In genomic region chr7:110407706-110408105, GRCh38 we compare ENCODE assay signal across 20 cellular contexts.
DNase-seq lines count a peak whose midpoint lies in the region; ATAC-seq and TF ChIP-seq lines count a peak whose summit lies in the region.
"Had no signal": no experiment of that assay in that cellular context is flagged by ENCODE, and none has a peak within 500 bp of the region (broad histone marks: within the 10 kb centered on the region; RNA-seq: fewer than 3 reads in every experiment).

No MANE protein-coding gene starts in this region.

- no peak for ATAC-seq in PC-3
- no peak for ATAC-seq in GM19351 (IDR thresholded peaks at IDR 0.05; ENCODE audit: unreplicated experiment)
- ATAC-seq: GM12878 had no signal

- no peaks in the 10 kb centered on the region for H3F3A ChIP-seq in PC-3 (ENCODE audit: low read length, unreplicated experiment)

- no peak overlapping the region for H2AFZ ChIP-seq in PC-3 (ENCODE audit: low read length)

- TF ChIP-seq EP300 in stomach (IDR thresholded peaks at IDR 0.05) = no peak

- no peak overlapping the region for H3K4me2 ChIP-seq in PC-3 (ENCODE audit: low read length)
- H3K4me2 ChIP-seq: KMS-11 had no signal

- H3K4me3 ChIP-seq in breast epithelium = no peak overlapping the region
- no peak overlapping the region for H3K4me3 ChIP-seq in PC-3 (ENCODE audit: low read length)
- no peak overlapping the region for H3K4me3 ChIP-seq in choroid plexus epithelial cell (ENCODE audit: low read depth, low read length)
- H3K4me3 ChIP-seq in stomach = no peak overlapping the region
- H3K4me3 ChIP-seq: GM12878 had no signal

- H3K36me3 ChIP-seq in breast epithelium (no peaks in the 10 kb centered on the region), PC-3 (ENCODE audit: low read depth, low read length) (no peaks in the 10 kb centered on the region), stomach (no peaks in the 10 kb centered on the region)

- DNase-seq in MCF 10A (ENCODE audit: unreplicated experiment) (peak; percentile 26), breast epithelium (ENCODE audit: low spot score in 2 of 2) (no peak), PC-3 (peak; percentile 20), choroid plexus epithelial cell (ENCODE audit: low read depth) (peak; percentile 27), OCI-M1 (lab: John Stamatoyannopoulos, UW) (no peak), stomach (no peak)
- DNase-seq: Calu3, GDM1, HCEC 1CT, NCI-H1105, NCI-H1436 treated with DMSO at 0.1 percent for 48 hours, NCI-H187 treated with DMSO at 0.1 percent for 48 hours, NCI-H524 treated with DMSO at 0.1 percent for 48 hours, NCI-H774, RPMI8226, SHP77 had no signal

- H3K27ac Mint-ChIP-seq in MCF 10A (ENCODE audit: low read depth, unreplicated experiment) = no peak overlapping the region
- H3K27ac Mint-ChIP-seq: IgD-negative memory B cell had no signal

- peaks cover 9% of the 10 kb centered on the region for H3K4me1 Mint-ChIP-seq in MCF 10A (ENCODE audit: insufficient read depth, unreplicated experiment)
- H3K4me1 Mint-ChIP-seq: IgD-negative memory B cell had no signal

- WGBS in stomach, 5 donors = 0 to 65% (median 41%) methylated on average over 1 of the region's 1 CpG

- POLR2A ChIA-PET in MCF 10A (lab: Yijun Ruan, JAX) = no interaction called here
- POLR2A ChIA-PET in PC-3 (lab: Charles Lee; ENCODE audit: unreplicated experiment) = no interaction called here

- intact Hi-C loops in MCF 10A (cut with micrococcal nuclease) (no loop called here), breast epithelium (cut with DNase I; ENCODE audit: low total_unique reads) (no loop called here), PC-3 (cut with micrococcal nuclease) (no loop called here), stomach (cut with DNase I; ENCODE audit: low total_unique reads) (no loop called here)

- no peaks in the 10 kb centered on the region for H3K27me3 Mint-ChIP-seq in MCF 10A (ENCODE audit: insufficient read depth, unreplicated experiment)
- H3K27me3 Mint-ChIP-seq: IgD-negative memory B cell had no signal

- TF ChIP-seq POLR2A in breast epithelium (IDR thresholded peaks at IDR 0.05) (no peak), stomach (IDR thresholded peaks at IDR 0.05) (no peak)

- H3K27ac ChIP-seq in breast epithelium (no peak overlapping the region), PC-3 (ENCODE audit: low read length) (no peak overlapping the region), stomach (no peak overlapping the region)
- H3K27ac ChIP-seq: KMS-11 had no signal

- H3K4me1 ChIP-seq in breast epithelium (no peaks in the 10 kb centered on the region), PC-3 (ENCODE audit: insufficient read depth, low read length) (peaks cover 3% of the 10 kb centered on the region; the same call in 1 of the 2 replicates), stomach (no peaks in the 10 kb centered on the region)

- no peaks in the 10 kb centered on the region for H3K9me3 Mint-ChIP-seq in MCF 10A (ENCODE audit: unreplicated experiment)

- CTCF ChIA-PET in MCF 10A (lab: Yijun Ruan, JAX) (no interaction called here), PC-3 (lab: Charles Lee) (no interaction called here)

- H4K20me1 ChIP-seq in PC-3 (ENCODE audit: low read length) = no peaks in the 10 kb centered on the region

- H3K4me3 Mint-ChIP-seq in MCF 10A (ENCODE audit: unreplicated experiment) = no peak overlapping the region
- H3K4me3 Mint-ChIP-seq: IgD-negative memory B cell had no signal

- H3K9ac ChIP-seq in PC-3 (ENCODE audit: low read length) = no peak overlapping the region
- H3K9ac ChIP-seq: KMS-11 had no signal

- peaks cover 0 to 3% of the 10 kb centered on the region in 2 donors for H3K9me3 ChIP-seq in breast epithelium
- no peaks in the 10 kb centered on the region for H3K9me3 ChIP-seq in PC-3 (ENCODE audit: low read length)
- peaks cover 0 to 7% (median 0%) of the 10 kb centered on the region in 4 donors for H3K9me3 ChIP-seq in stomach

- H3K9me2 ChIP-seq in PC-3 (replicated peaks; ENCODE audit: low read length) = no peaks in the 10 kb centered on the region

- BruUV-seq in MCF 10A (replicated peaks; lab: Mats Ljungman, UMichigan) (no TSS peak), PC-3 (replicated peaks; lab: Mats Ljungman, UMichigan) (no TSS peak)

- TF ChIP-seq CTCF in MCF 10A (IDR thresholded peaks at IDR 0.05; ENCODE audit: unreplicated experiment) (no peak), breast epithelium (IDR thresholded peaks at IDR 0.05) (no peak), PC-3 (conservative IDR thresholded peaks at IDR 0.05; ENCODE audit: low read depth, low read length) (no peak), choroid plexus epithelial cell (conservative IDR thresholded peaks at IDR 0.05; ENCODE audit: low read depth, low read length) (no peak), stomach (IDR thresholded peaks at IDR 0.05) (no peak)

- H3K79me2 ChIP-seq in PC-3 (ENCODE audit: low read length) = no peaks in the 10 kb centered on the region

- no peaks in the 10 kb centered on the region for H3K36me3 Mint-ChIP-seq in MCF 10A (ENCODE audit: insufficient read depth, unreplicated experiment)
- H3K36me3 Mint-ChIP-seq: IgD-negative memory B cell had no signal

- H3K27me3 ChIP-seq in breast epithelium = no peaks in the 10 kb centered on the region
- H3K27me3 ChIP-seq in PC-3 (ENCODE audit: low read length) = no peaks in the 10 kb centered on the region
- H3K27me3 ChIP-seq in stomach = no peaks in the 10 kb centered on the region

Comparison
In these comparisons a context has a peak if more than half of its experiments do, and no peak if none do; other contexts are left out.
1. DNase-seq: peak in MCF 10A (single experiment), PC-3 (single experiment) and choroid plexus epithelial cell (single experiment); none in breast epithelium (0 of 2), OCI-M1 (single experiment) and stomach (single experiment).